Comparison of ENCODE assay signal across 9 cellular contexts in the genomic region with DNA sequence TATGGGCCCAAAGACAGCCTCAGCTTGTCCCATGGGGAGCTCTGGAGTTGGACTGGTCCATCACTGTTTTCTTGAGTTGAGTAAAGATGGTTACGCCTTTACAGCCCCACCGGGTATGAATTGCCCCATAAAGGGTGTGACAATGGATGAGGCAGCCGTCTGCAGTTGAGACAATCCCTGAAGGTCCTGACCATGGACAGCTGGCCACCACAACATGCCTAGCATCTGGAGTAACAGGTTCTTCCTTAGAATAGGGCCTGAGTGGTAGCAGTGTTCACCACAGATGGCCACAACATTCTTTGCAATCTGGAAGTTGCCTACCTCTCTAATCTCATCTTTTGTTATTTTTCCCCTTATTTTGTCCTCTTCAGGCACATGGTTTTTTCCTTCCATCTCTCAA. TPM values are rescaled to one million over a fixed set of nuclear protein-coding genes. Genes with fewer than 3 reads are reported as not detected.
"Had no signal": no experiment of that assay in that cellular context is flagged by ENCODE, and none has a peak within 500 bp of the region (broad histone marks: within the 10 kb centered on the region; RNA-seq: fewer than 3 reads in every experiment).

No MANE protein-coding gene starts in this region.

- FAIRE-seq: HepG2 had no signal

- H3K9me3 ChIP-seq: HAP-1 had no signal

- H3K36me3 ChIP-seq: HAP-1 had no signal

- H2AFZ ChIP-seq: GM23248 had no signal

- H3K27ac ChIP-seq: GM23248, HL-60 had no signal

- H3K4me1 ChIP-seq: HAP-1 had no signal

- DNase-seq: GM23248, GOT3, H7, HFFc6 had no signal

- H3K4me3 ChIP-seq: GM23248, HAP-1 had no signal

- H3K9ac ChIP-seq: GM23248 had no signal

RNA-seq across cellular contexts. Expression of gene HS3ST2, which starts 51.5 kb away (rescaled TPM):
- total RNA-seq: GM23248, HepG2, HFFc6, HT1080 had no signal
- polyA plus RNA-seq: GM23248, HepG2, IgD-negative memory B cell had no signal
